25 cellular contexts compared by ENCODE assay signal in genomic region chr13:75383064-75383715, GRCh38.
"Had no signal": no experiment of that assay in that cellular context is flagged by ENCODE, and none has a peak within 500 bp of the region (broad histone marks: within the 10 kb centered on the region; RNA-seq: fewer than 3 reads in every experiment).

No MANE protein-coding gene starts in this region.

- H3K27me3 Mint-ChIP-seq: activated naive CD8-positive, alpha-beta T cell; activated T-helper 17 cell treated with anti-CD3 and anti-CD28 coated beads, Interleukin-2, amount 50 U/mL, for 72 hours; brain; central memory CD8-positive, alpha-beta T cell had no signal

- H3K36me3 Mint-ChIP-seq: activated naive CD8-positive, alpha-beta T cell; brain had no signal

- H3K4me1 Mint-ChIP-seq: activated CD4-positive, alpha-beta memory T cell treated with anti-CD3 and anti-CD28 coated beads, Interleukin-2, amount 10 ng/mL, durations not matched to agents 7 days and 5 days; central memory CD8-positive, alpha-beta T cell had no signal

- DNase-seq: activated CD4-positive, alpha-beta memory T cell treated with anti-CD3 and anti-CD28 coated beads, Interleukin-2, amount 10 ng/mL, durations not matched to agents 7 days and 5 days; activated CD4-positive, alpha-beta T cell treated with anti-CD3 and anti-CD28 coated beads for 36 hours; activated CD4-positive, alpha-beta T cell treated with anti-CD3 and anti-CD28 coated beads, Interleukin-2, amount 50 U/mL, for 1 hour; activated gamma-delta T cell; activated naive CD4-positive, alpha-beta T cell treated with anti-CD3 and anti-CD28 coated beads for 36 hours; activated T-cell treated with anti-CD3 and anti-CD28 coated beads for 4 hours; activated T-cell treated with anti-CD3 and anti-CD28 coated beads, Interleukin-2, amount 50 U/mL, for 48 hours; amygdala; KG1; NCI-H1092; NCI-H1417; NCI-H1930; NCI-H2107; NCI-H2171 treated with DMSO at 0.1 percent for 48 hours; NCI-H226; NCI-H526; NCI-H774; NK-92 treated with Interleukin-12 subunit alpha and Interleukin-12 subunit beta, amount 100 ng/mL, for 24 hours; PC-9; SIG-M5; T-helper 1 cell had no signal

- H3K27ac ChIP-seq: PC-9 had no signal

- H3K4me3 Mint-ChIP-seq: activated CD4-positive, alpha-beta memory T cell treated with anti-CD3 and anti-CD28 coated beads, Interleukin-2, amount 10 ng/mL, durations not matched to agents 7 days and 5 days; activated CD4-positive, alpha-beta T cell treated with anti-CD3 and anti-CD28 coated beads for 36 hours; activated naive CD4-positive, alpha-beta T cell treated with anti-CD3 and anti-CD28 coated beads for 36 hours; activated naive CD8-positive, alpha-beta T cell; activated T-helper 17 cell treated with anti-CD3 and anti-CD28 coated beads, Interleukin-2, amount 50 U/mL, for 72 hours; brain; central memory CD8-positive, alpha-beta T cell had no signal

- H3K4me3 ChIP-seq: PC-9 had no signal

- H3K9me3 Mint-ChIP-seq: activated CD4-positive, alpha-beta memory T cell treated with anti-CD3 and anti-CD28 coated beads, Interleukin-2, amount 10 ng/mL, durations not matched to agents 7 days and 5 days; activated naive CD4-positive, alpha-beta T cell treated with anti-CD3 and anti-CD28 coated beads for 36 hours; activated T-helper 17 cell treated with anti-CD3 and anti-CD28 coated beads, Interleukin-2, amount 50 U/mL, for 72 hours; brain; central memory CD8-positive, alpha-beta T cell had no signal

- H3K27ac Mint-ChIP-seq: activated CD4-positive, alpha-beta memory T cell treated with anti-CD3 and anti-CD28 coated beads, Interleukin-2, amount 10 ng/mL, durations not matched to agents 7 days and 5 days; activated CD4-positive, alpha-beta T cell treated with anti-CD3 and anti-CD28 coated beads for 36 hours; activated naive CD4-positive, alpha-beta T cell treated with anti-CD3 and anti-CD28 coated beads for 36 hours; activated naive CD8-positive, alpha-beta T cell; activated T-helper 17 cell treated with anti-CD3 and anti-CD28 coated beads, Interleukin-2, amount 50 U/mL, for 72 hours; brain had no signal

- ATAC-seq: activated CD4-positive, alpha-beta T cell treated with anti-CD3 and anti-CD28 coated beads for 36 hours; activated T-helper 17 cell treated with anti-CD3 and anti-CD28 coated beads, Interleukin-2, amount 50 U/mL, for 72 hours had no signal
